ENCODE assay signal across 8 cellular contexts in the genomic region with DNA sequence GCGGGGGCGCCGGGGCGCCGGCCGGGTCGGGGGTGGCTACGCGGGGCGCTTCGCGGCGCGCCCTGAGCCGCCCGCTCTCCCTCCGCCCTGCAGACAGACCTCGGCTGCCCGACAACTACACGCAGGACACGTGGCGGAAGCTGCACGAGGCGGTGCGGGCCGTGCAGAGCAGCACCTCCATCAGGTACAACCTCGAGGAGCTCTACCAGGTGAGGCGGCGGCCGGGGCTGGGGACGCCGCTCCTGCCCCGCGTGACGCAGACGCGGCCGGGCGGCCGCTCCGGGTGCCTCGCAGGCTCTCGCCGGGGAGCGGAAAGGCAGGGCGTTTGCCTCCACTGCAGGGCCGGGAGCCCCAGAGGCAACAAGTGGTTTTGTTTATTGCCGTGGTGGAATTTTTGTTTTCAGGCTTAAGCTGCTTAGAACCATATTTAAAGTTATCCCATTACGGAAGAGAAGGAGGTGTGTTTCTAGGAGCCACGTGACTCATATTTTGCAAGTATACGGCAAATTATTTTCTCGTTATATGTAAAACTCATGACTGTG. TPM values are rescaled to one million over a fixed set of nuclear protein-coding genes. Genes with fewer than 3 reads are reported as not detected.
A peak's percentile ranks its signal among the peaks of the same experiment; 100 is the strongest.
DNase-seq lines count a peak whose midpoint lies in the region; ATAC-seq and TF ChIP-seq lines count a peak whose summit lies in the region.

No MANE protein-coding gene starts in this region.

- H3K9me3 Mint-ChIP-seq in activated CD4-positive, alpha-beta memory T cell treated with anti-CD3 and anti-CD28 coated beads for 36 hours = no peaks in the 10 kb centered on the region

- intact Hi-C loops in activated CD4-positive, alpha-beta memory T cell treated with anti-CD3 and anti-CD28 coated beads for 36 hours (cut with micrococcal nuclease) = loop anchor here (2.0 to 5.0 kb wide), 6 partner anchors 23 to 857 kb away; a partner anchor contains a TSS

- DNase-seq in NCI-H2227 treated with DMSO at 0.1 percent for 48 hours (lab: John Stamatoyannopoulos, UW) = peak; percentile 25
- DNase-seq in activated CD4-positive, alpha-beta memory T cell treated with anti-CD3 and anti-CD28 coated beads for 36 hours = peak; percentile 77
- DNase-seq in effector CD8-positive, alpha-beta T cell (lab: John Stamatoyannopoulos, UW) = peak; percentile 61
- DNase-seq in stimulated activated CD8-positive, alpha-beta memory T cell treated with anti-CD3 and anti-CD28 coated beads, Interleukin-15, amount 100 ng/mL, for 48 hours (ENCODE audit: low read depth in 2 of 2) = peak; percentile 42 to 51

- CTCF ChIA-PET in activated CD4-positive, alpha-beta memory T cell treated with anti-CD3 and anti-CD28 coated beads for 36 hours (lab: Charles Lee) = interaction anchor here (0.7 to 1.9 kb wide), 3 partner anchors 24 to 267 kb away, joined by 3 to 5 read pairs (median 4); no protein-coding TSS in a partner anchor

- WGBS in mesodermal cell (ENCODE audit: insufficient coverage in 2 of 2), 2 experiments = 0 to 1% methylated on average over 25 to 32 of the region's 52 CpGs

- peak overlapping the region; percentile 96 for H3K27ac ChIP-seq in 22Rv1
- H3K27ac ChIP-seq in mesodermal cell (ENCODE audit: low read depth, low read length, severe bottlenecking) = peak overlapping the region; percentile 80

- no peaks in the 10 kb centered on the region for H3K9me3 ChIP-seq in mesodermal cell (ENCODE audit: control insufficient read depth, low read length)

- peak overlapping the region; percentile 82 for H3K4me3 Mint-ChIP-seq in activated CD4-positive, alpha-beta memory T cell treated with anti-CD3 and anti-CD28 coated beads for 36 hours

- peaks cover 45% of the 10 kb centered on the region for H3K4me1 Mint-ChIP-seq in activated CD4-positive, alpha-beta memory T cell treated with anti-CD3 and anti-CD28 coated beads for 36 hours (ENCODE audit: low read depth)

- H3K27me3 Mint-ChIP-seq in activated CD4-positive, alpha-beta memory T cell treated with anti-CD3 and anti-CD28 coated beads for 36 hours = no peaks in the 10 kb centered on the region

- peak overlapping the region; percentile 81 for H3K27ac Mint-ChIP-seq in activated CD4-positive, alpha-beta memory T cell treated with anti-CD3 and anti-CD28 coated beads for 36 hours

- peaks cover 18% of the 10 kb centered on the region for H3K4me1 ChIP-seq in mesodermal cell (ENCODE audit: control insufficient read depth, insufficient read depth, low read length, poor library complexity, severe bottlenecking)

- H3K4me3 ChIP-seq in mesodermal cell (ENCODE audit: extremely low read depth, insufficient read depth, low read length, poor library complexity, severe bottlenecking) = peak overlapping the region; percentile 80

- no peak for TF ChIP-seq CTCF in 22Rv1 (IDR thresholded peaks at IDR 0.05)

- H3K36me3 ChIP-seq in mesodermal cell (ENCODE audit: control insufficient read depth, insufficient read depth, low read length) = peaks cover 57% of the 10 kb centered on the region

- peak; percentile 33 for ATAC-seq in GM18505 (IDR thresholded peaks at IDR 0.05; ENCODE audit: unreplicated experiment)
- peak; percentile 34 for ATAC-seq in HG02973 (IDR thresholded peaks at IDR 0.05; ENCODE audit: unreplicated experiment)

- peaks cover 30% of the 10 kb centered on the region for H3K36me3 Mint-ChIP-seq in activated CD4-positive, alpha-beta memory T cell treated with anti-CD3 and anti-CD28 coated beads for 36 hours

- POLR2A ChIA-PET in activated CD4-positive, alpha-beta memory T cell treated with anti-CD3 and anti-CD28 coated beads for 36 hours (lab: Charles Lee) = interaction anchor here (0.6 to 1.7 kb wide), 5 partner anchors 9 to 889 kb away, joined by 3 to 5 read pairs (median 3); no protein-coding TSS in a partner anchor

- TF ChIP-seq POLR2A in GM18505 (IDR thresholded peaks at IDR 0.05; ENCODE audit: borderline replicate concordance, extremely low read depth, insufficient read depth, insufficient read length) = peak; percentile 53

RNA-seq across cellular contexts. Expression of a gene that starts 0.5 kb away (rescaled TPM):
- 10 to 100 TPM; 65.9 to 70.2 TPM for total RNA-seq in activated CD4-positive, alpha-beta memory T cell treated with anti-CD3 and anti-CD28 coated beads for 36 hours
- polyA plus RNA-seq in mesodermal cell (2013, experiment 1 of 2) = 63.4 TPM
- 56.3 TPM for polyA plus RNA-seq in mesodermal cell (2013, experiment 2 of 2)

RNA-seq across cellular contexts. Expression of a gene that starts 1.5 kb away (rescaled TPM):
- total RNA-seq in activated CD4-positive, alpha-beta memory T cell treated with anti-CD3 and anti-CD28 coated beads for 36 hours = 10 to 100 TPM; 66.6 to 72.4 TPM
- polyA plus RNA-seq in mesodermal cell (2013, experiment 1 of 2) = 46.9 TPM
- polyA plus RNA-seq in mesodermal cell (2013, experiment 2 of 2) = 47.9 TPM

RNA-seq across cellular contexts. Expression of a gene that starts 51.5 kb away (rescaled TPM):
- total RNA-seq in activated CD4-positive, alpha-beta memory T cell treated with anti-CD3 and anti-CD28 coated beads for 36 hours = not detected
- not detected for polyA plus RNA-seq in mesodermal cell (2013, experiment 1 of 2)
- polyA plus RNA-seq in mesodermal cell (2013, experiment 2 of 2) = not detected

Comparison
In these comparisons a context has a peak if more than half of its experiments do, and no peak if none do; other contexts are left out.
1. Peak in every context shown above with its lines: DNase-seq, ATAC-seq, H3K4me3 ChIP-seq and H3K27ac ChIP-seq.
2. DNase-seq: peak in every context shown above with its lines; median percentile 77 in activated CD4-positive, alpha-beta memory T cell treated with anti-CD3 and anti-CD28 coated beads for 36 hours; 61 in effector CD8-positive, alpha-beta T cell; 46 in stimulated activated CD8-positive, alpha-beta memory T cell treated with anti-CD3 and anti-CD28 coated beads, Interleukin-15, amount 100 ng/mL, for 48 hours; 25 in NCI-H2227 treated with DMSO at 0.1 percent for 48 hours.